8 cellular contexts compared by ENCODE assay signal in the genomic region with DNA sequence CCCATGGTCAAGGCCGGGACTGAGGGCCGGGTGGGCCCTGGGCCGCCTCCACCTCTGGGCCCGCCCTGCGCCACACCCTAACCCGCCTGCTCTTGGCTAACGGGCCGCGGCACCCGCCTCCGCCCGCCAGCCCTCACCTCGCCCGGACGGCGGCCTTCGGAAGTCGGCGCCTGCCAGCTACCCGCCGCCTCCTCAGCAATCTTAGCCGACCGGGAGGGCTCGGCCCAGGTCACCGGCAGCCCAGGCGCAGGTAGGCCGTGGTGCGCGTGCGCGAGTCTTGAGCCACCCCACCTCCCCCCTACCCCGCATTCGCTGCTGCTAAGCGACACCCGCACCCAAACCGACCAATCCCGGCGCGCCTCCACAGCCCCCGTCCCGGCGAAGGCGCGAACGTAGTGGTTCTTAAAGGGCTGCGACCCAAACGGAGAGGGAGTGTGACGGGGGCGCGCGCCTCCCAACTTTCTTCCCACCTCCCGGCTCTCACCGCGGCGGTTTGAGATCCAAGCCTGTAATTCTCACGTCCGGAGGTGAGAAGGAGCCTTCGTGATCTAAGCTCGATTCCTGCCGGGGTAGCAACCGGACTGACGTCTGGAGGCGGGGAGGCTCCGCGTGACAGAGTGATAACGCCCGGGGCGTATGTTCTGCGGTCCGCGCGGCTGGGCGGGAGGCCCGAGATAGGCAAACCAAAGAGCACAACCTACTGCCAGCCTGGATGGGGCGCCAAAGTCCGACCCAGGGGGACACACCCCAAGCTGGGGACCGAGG. TPM values are rescaled to one million over a fixed set of nuclear protein-coding genes. Genes with fewer than 3 reads are reported as not detected.
A peak's percentile ranks its signal among the peaks of the same experiment; 100 is the strongest.
DNase-seq lines count a peak whose midpoint lies in the region; ATAC-seq and TF ChIP-seq lines count a peak whose summit lies in the region.

SEC22C (minus strand) TSS at position 259 of the 765 bp plus-strand sequence. CDS start 12,921 bp downstream, outside the sequence.

- DNase-seq in GM13976 (ENCODE audit: low spot score), result peak; percentile 99
- DNase-seq in NCI-H146 (lab: John Stamatoyannopoulos, UW), result peak; percentile 95
- peak; percentile 49 to 96 (median 90) for DNase-seq in amygdala (lab: John Stamatoyannopoulos, UW)
- DNase-seq in left ventricle myocardium superior, result peak; percentile 97
- peak; percentile 63 for DNase-seq in pulmonary artery endothelial cell (ENCODE audit: low read depth, low spot score)
- peak; percentile 92 to 95 for DNase-seq in uterus

- intact Hi-C loops in left ventricle myocardium superior (cut with micrococcal nuclease), result loop anchor here (10.0 kb wide), 1 partner anchor 163 kb away; no protein-coding TSS in a partner anchor
- intact Hi-C loops in uterus (cut with DNase I; ENCODE audit: low total_unique reads), result no loop called here

- H3K9me3 ChIP-seq in uterus, result no peaks in the 10 kb centered on the region

- peak within 1 kb of the TSS; percentile 91 to 94 for H3K27ac ChIP-seq in uterus

- TF ChIP-seq CTCF in GM13976 (IDR thresholded peaks at IDR 0.05; ENCODE audit: borderline replicate concordance, control extremely low read depth, extremely low read depth, insufficient read depth, missing control alignments), result peak; percentile 62
- peak in 2 of 4 experiments; percentile 12 to 14 for TF ChIP-seq CTCF in uterus (IDR thresholded peaks at IDR 0.05)

- peak within 1 kb of the TSS; percentile 88 for H3K4me3 Mint-ChIP-seq in T-helper 1 cell treated with Interleukin-12 subunit alpha and Interleukin-12 subunit beta and Interleukin-4 antibody, amounts not matched to agents 30 μg/mL and 1 μg/mL, for 36 hours

- H3K36me3 ChIP-seq in uterus, result no peaks in the 10 kb centered on the region

- in situ Hi-C loops in GM13976 (cut with MboI; ENCODE audit: low sequenced_read_pairs, unreplicated experiment), result no loop called here

- H3K36me3 Mint-ChIP-seq in T-helper 1 cell treated with Interleukin-12 subunit alpha and Interleukin-12 subunit beta and Interleukin-4 antibody, amounts not matched to agents 30 μg/mL and 1 μg/mL, for 36 hours (ENCODE audit: low read depth), result peaks cover 22% of the 10 kb centered on the region

- H3K4me1 Mint-ChIP-seq in T-helper 1 cell treated with Interleukin-12 subunit alpha and Interleukin-12 subunit beta and Interleukin-4 antibody, amounts not matched to agents 30 μg/mL and 1 μg/mL, for 36 hours (ENCODE audit: low read depth), result peaks cover 40% of the 10 kb centered on the region

- peak within 1 kb of the TSS; percentile 88 for H3K27ac Mint-ChIP-seq in T-helper 1 cell treated with Interleukin-12 subunit alpha and Interleukin-12 subunit beta and Interleukin-4 antibody, amounts not matched to agents 30 μg/mL and 1 μg/mL, for 36 hours

- H3K4me1 ChIP-seq in uterus, result peaks cover 0 to 3% of the 10 kb centered on the region in 2 donors

- no peaks in the 10 kb centered on the region for H3K27me3 Mint-ChIP-seq in T-helper 1 cell treated with Interleukin-12 subunit alpha and Interleukin-12 subunit beta and Interleukin-4 antibody, amounts not matched to agents 30 μg/mL and 1 μg/mL, for 36 hours (ENCODE audit: low read depth)

- no peaks in the 10 kb centered on the region for H3K27me3 ChIP-seq in uterus

- ATAC-seq in HG02852 (IDR thresholded peaks at IDR 0.05; ENCODE audit: unreplicated experiment), result peak; percentile 92
- peak; percentile 98 for ATAC-seq in left ventricle myocardium superior

- peak within 1 kb of the TSS; percentile 71 to 85 for H3K4me3 ChIP-seq in uterus

- no peaks in the 10 kb centered on the region for H3K9me3 Mint-ChIP-seq in T-helper 1 cell treated with Interleukin-12 subunit alpha and Interleukin-12 subunit beta and Interleukin-4 antibody, amounts not matched to agents 30 μg/mL and 1 μg/mL, for 36 hours

- TF ChIP-seq POLR2A in uterus (IDR thresholded peaks at IDR 0.05), result peak; percentile 87 to 91

RNA-seq across cellular contexts. Expression of gene SEC22C, which starts in this region (rescaled TPM):
- total RNA-seq in left ventricle myocardium superior (24.3 TPM), pulmonary artery endothelial cell (79.9 and 96.4 TPM in 2 replicates), uterus (10 to 100 TPM; 49.7 to 82.6 (median 66.0) TPM)

Comparison
In these comparisons a context has a peak if more than half of its experiments do, and no peak if none do; other contexts are left out.
1. Peak in every context shown above with its lines: DNase-seq, ATAC-seq, H3K4me3 ChIP-seq and H3K27ac ChIP-seq.